2 cellular contexts compared by ENCODE assay signal in the genomic region with DNA sequence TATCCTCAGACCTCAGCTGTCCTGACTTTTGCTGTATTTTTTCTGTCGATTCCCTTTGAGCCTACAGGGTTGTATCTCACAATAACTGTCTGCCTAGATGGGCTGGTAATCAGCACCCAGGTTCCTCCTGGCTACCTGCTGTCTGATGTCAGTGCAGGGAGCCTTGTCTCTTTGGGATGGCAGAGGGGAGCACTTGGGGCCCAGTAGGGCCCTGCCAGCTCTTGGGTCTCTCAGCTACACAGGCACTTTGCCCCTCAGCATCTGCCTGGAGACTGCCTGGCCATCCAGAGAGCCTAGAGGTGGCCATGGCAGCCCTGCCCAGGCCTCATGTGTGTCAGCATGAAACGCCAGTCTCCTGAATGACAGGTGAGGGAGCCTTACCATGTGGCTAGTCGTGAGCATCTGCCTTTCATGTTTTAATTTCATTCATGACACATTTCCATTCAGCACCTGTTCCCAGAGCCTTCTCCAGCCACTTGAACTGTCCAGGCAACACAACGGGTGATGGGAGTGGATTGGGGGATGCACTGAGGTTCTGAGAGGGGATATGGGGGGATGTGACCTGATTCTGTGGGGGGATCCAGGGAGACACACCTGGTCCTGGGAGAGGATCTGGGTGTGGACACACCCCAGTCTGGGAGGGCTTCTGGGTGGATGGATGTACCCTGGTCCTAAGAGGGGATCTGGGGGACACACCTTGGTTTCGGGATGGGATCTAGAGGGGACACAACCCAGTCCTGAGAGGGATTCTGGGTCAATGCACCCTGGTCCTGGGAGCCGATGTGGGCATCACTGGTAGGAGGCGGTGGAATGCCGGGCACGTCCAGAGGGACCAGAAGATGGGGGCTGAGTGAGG.
TF ChIP-seq lines count a peak whose summit lies in the region.

No MANE protein-coding gene starts in this region.

TF ChIP-seq in H1, 55 proteins besides CTCF, POLR2A, EP300 and RAD21:
- TF ChIP-seq SIN3A (conservative IDR thresholded peaks at IDR 0.05 in 1 of 2, IDR thresholded peaks at IDR 0.05 in 1 of 2; ENCODE audit: low read depth in 1 of 2, low read length in 2 of 2): no peak

TF ChIP-seq in neural cell, 6 proteins besides CTCF, POLR2A, EP300 and RAD21:
- TF ChIP-seq SMC3 (conservative IDR thresholded peaks at IDR 0.05; ENCODE audit: poor library complexity): no peak
